27 cellular contexts compared by ENCODE assay signal in genomic region chr17:65387322-65387721, GRCh38.
"Had no signal": no experiment of that assay in that cellular context is flagged by ENCODE, and none has a peak within 500 bp of the region (broad histone marks: within the 10 kb centered on the region; RNA-seq: fewer than 3 reads in every experiment).

No MANE protein-coding gene starts in this region.

- H3K27ac Mint-ChIP-seq: stimulated activated effector memory CD8-positive, alpha-beta T cell treated with anti-CD3 and anti-CD28 coated beads, Interleukin-12 subunit alpha, Interleukin-12 subunit beta, amount 100 ng/mL, for 72 hours; stimulated activated naive B cell treated with anti-CD40 and anti-IgM and Interleukin-4, amounts not matched to agents 10 μg/mL and 1 μg/mL and 100 μg/mL, for 72 hours; stimulated activated naive CD8-positive, alpha-beta T cell treated with anti-CD3 and anti-CD28 coated beads, Interleukin-15, amount 100 ng/mL, for 72 hours; stimulated activated naive CD8-positive, alpha-beta T cell treated with anti-CD3 and anti-CD28 coated beads, Interleukin-15, Interleukin-2, amounts not matched to agents 100 ng/mL and 50 ng/mL, for 24 hours; type B pancreatic cell had no signal

- DNase-seq: stimulated activated CD4-positive, alpha-beta T cell treated with anti-CD3 and anti-CD28 coated beads, Interleukin-2, amount 100 ng/mL, for 48 hours; stimulated activated CD4-positive, alpha-beta T cell treated with anti-CD3 and anti-CD28 coated beads, Interleukin-4, amount 100 ng/mL, for 1 hour; stimulated activated CD4-positive, alpha-beta T cell treated with anti-CD3 and anti-CD28 coated beads, Interleukin-4, amount 100 ng/mL, for 24 hours; stimulated activated CD4-positive, alpha-beta T cell treated with anti-CD3 and anti-CD28 coated beads, Interleukin-4, amount 100 ng/mL, for 4 hours; stimulated activated CD8-positive, alpha-beta memory T cell treated with anti-CD3 and anti-CD28 coated beads, Interleukin-4, amount 100 ng/mL, for 48 hours; stimulated activated naive B cell treated with anti-CD40 and anti-IgM and Interleukin-4, amounts not matched to agents 10 μg/mL and 1 μg/mL and 100 μg/mL, for 72 hours; stimulated activated naive CD4-positive, alpha-beta T cell; stimulated activated naive CD4-positive, alpha-beta T cell treated with Interleukin-2 at 50 U/mL for 16 hours; stimulated activated naive CD8-positive, alpha-beta T cell treated with anti-CD3 and anti-CD28 coated beads, Interleukin-15, amount 100 ng/mL, for 72 hours; stimulated activated naive CD8-positive, alpha-beta T cell treated with anti-CD3 and anti-CD28 coated beads, Interleukin-15, Interleukin-2, amounts not matched to agents 100 U/mL and 50 U/mL, for 24 hours; stomach; substantia nigra; testis; thyroid gland; tibial artery; transverse colon; trophoblast cell; upper lobe of right lung; uterus had no signal

- H3K4me3 ChIP-seq: stomach, suprapubic skin, testis, thoracic aorta, thyroid gland, tibial artery, tibial nerve, transverse colon, upper lobe of left lung, upper lobe of right lung, uterus, vagina had no signal

- H3K27me3 ChIP-seq: stomach, suprapubic skin, testis, thyroid gland, tibial artery, tibial nerve, transverse colon, upper lobe of left lung, upper lobe of right lung, uterus, vagina had no signal

- H3K4me3 Mint-ChIP-seq: stimulated activated effector memory CD8-positive, alpha-beta T cell treated with anti-CD3 and anti-CD28 coated beads, Interleukin-12 subunit alpha, Interleukin-12 subunit beta, amount 100 ng/mL, for 72 hours; stimulated activated naive B cell treated with anti-CD40 and anti-IgM and Interleukin-4, amounts not matched to agents 10 μg/mL and 1 μg/mL and 100 μg/mL, for 72 hours; stimulated activated naive CD8-positive, alpha-beta T cell treated with anti-CD3 and anti-CD28 coated beads, Interleukin-15, amount 100 ng/mL, for 72 hours; stimulated activated naive CD8-positive, alpha-beta T cell treated with anti-CD3 and anti-CD28 coated beads, Interleukin-15, Interleukin-2, amounts not matched to agents 100 ng/mL and 50 ng/mL, for 24 hours; type B pancreatic cell had no signal

- H3K36me3 Mint-ChIP-seq: stimulated activated effector memory CD8-positive, alpha-beta T cell treated with anti-CD3 and anti-CD28 coated beads, Interleukin-12 subunit alpha, Interleukin-12 subunit beta, amount 100 ng/mL, for 72 hours; stimulated activated naive B cell treated with anti-CD40 and anti-IgM and Interleukin-4, amounts not matched to agents 10 μg/mL and 1 μg/mL and 100 μg/mL, for 72 hours; type B pancreatic cell had no signal

- H3K27ac ChIP-seq: stomach, suprapubic skin, testis, thoracic aorta, thyroid gland, tibial artery, tibial nerve, transverse colon, upper lobe of left lung, upper lobe of right lung, uterus, vagina had no signal

- H3K4me1 Mint-ChIP-seq: stimulated activated effector memory CD8-positive, alpha-beta T cell treated with anti-CD3 and anti-CD28 coated beads, Interleukin-12 subunit alpha, Interleukin-12 subunit beta, amount 100 ng/mL, for 72 hours; stimulated activated naive B cell treated with anti-CD40 and anti-IgM and Interleukin-4, amounts not matched to agents 10 μg/mL and 1 μg/mL and 100 μg/mL, for 72 hours; stimulated activated naive CD8-positive, alpha-beta T cell treated with anti-CD3 and anti-CD28 coated beads, Interleukin-15, amount 100 ng/mL, for 72 hours had no signal

- H3K36me3 ChIP-seq: stomach, suprapubic skin, thoracic aorta, thyroid gland, tibial artery, tibial nerve, transverse colon, upper lobe of left lung, upper lobe of right lung, uterus, vagina had no signal

- H3K9me3 Mint-ChIP-seq: stimulated activated effector memory CD8-positive, alpha-beta T cell treated with anti-CD3 and anti-CD28 coated beads, Interleukin-12 subunit alpha, Interleukin-12 subunit beta, amount 100 ng/mL, for 72 hours; stimulated activated naive CD8-positive, alpha-beta T cell treated with anti-CD3 and anti-CD28 coated beads, Interleukin-15, amount 100 ng/mL, for 72 hours; stimulated activated naive CD8-positive, alpha-beta T cell treated with anti-CD3 and anti-CD28 coated beads, Interleukin-15, Interleukin-2, amounts not matched to agents 100 ng/mL and 50 ng/mL, for 24 hours; type B pancreatic cell had no signal

- H3K9me3 ChIP-seq: stomach, suprapubic skin, testis, thoracic aorta, thyroid gland, tibial artery, tibial nerve, transverse colon, upper lobe of left lung, upper lobe of right lung, uterus, vagina had no signal

- H3K27me3 Mint-ChIP-seq: stimulated activated naive CD8-positive, alpha-beta T cell treated with anti-CD3 and anti-CD28 coated beads, Interleukin-15, amount 100 ng/mL, for 72 hours had no signal

- H3K4me1 ChIP-seq: stomach, testis, thyroid gland, tibial artery, tibial nerve, transverse colon, upper lobe of left lung, upper lobe of right lung, uterus had no signal

- ATAC-seq: stimulated activated effector memory CD8-positive, alpha-beta T cell treated with anti-CD3 and anti-CD28 coated beads, Interleukin-12 subunit alpha, Interleukin-12 subunit beta, amount 100 ng/mL, for 72 hours; stimulated activated naive B cell treated with anti-CD40 and anti-IgM and Interleukin-4, amounts not matched to agents 10 μg/mL and 1 μg/mL and 100 μg/mL, for 72 hours; stimulated activated naive CD8-positive, alpha-beta T cell treated with anti-CD3 and anti-CD28 coated beads, Interleukin-15, amount 100 ng/mL, for 72 hours; stimulated activated naive CD8-positive, alpha-beta T cell treated with anti-CD3 and anti-CD28 coated beads, Interleukin-15, Interleukin-2, amounts not matched to agents 100 U/mL and 50 U/mL, for 24 hours; upper lobe of right lung had no signal
